8 cellular contexts compared by ENCODE assay signal in the genomic region with DNA sequence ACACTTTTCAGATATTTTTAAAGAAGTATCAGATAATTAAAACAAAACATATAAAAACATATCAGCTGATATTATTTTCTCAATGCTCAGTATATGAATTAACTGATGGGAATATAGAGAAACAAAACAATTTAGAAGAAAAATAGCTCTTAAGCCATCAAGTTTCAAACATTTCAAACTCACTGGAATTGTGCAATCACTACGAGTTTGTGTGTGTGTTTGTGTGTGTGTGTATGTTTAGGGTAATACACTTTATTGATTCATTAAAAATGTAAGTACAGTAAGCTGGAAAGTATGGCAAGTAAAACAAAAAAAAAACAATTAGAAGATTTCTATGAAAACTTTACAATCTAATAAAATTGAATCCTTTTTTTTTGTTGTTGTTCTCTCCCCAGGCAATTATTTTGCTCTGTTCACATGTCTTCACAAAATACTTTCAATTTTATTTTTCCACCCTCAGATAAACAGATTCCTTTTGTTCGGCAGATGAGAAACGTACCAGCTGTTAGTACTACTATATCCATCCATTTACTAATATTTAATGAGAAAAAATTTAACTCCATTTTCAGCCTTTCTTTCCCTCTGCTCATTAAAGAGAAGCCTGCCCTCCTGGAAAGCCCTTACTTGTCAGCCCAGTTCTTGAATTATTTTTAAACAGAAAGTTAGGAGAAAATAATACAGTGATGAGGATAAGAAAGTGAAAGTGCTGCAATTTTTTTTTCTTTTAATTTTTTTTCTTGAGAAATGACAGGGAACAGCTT.
A peak's percentile ranks its signal among the peaks of the same experiment; 100 is the strongest.
DNase-seq lines count a peak whose midpoint lies in the region; ATAC-seq and TF ChIP-seq lines count a peak whose summit lies in the region.

No MANE protein-coding gene starts in this region.

- no peaks in the 10 kb centered on the region for H3K9me3 ChIP-seq in mammary epithelial cell (replicated peaks; ENCODE audit: insufficient read depth, low read length)
- H3K9me3 ChIP-seq in muscle layer of duodenum (ENCODE audit: control insufficient read depth in 1 of 2, low read length in 2 of 2): no peaks in the 10 kb centered on the region

- peak overlapping the region in 1 of 3 donors; percentile 22 for H3K4me3 Mint-ChIP-seq in T-cell

- dilution Hi-C loops in mammary epithelial cell (cut with HindIII; ENCODE audit: low sequenced_read_pairs): no loop called here

- H3K79me2 ChIP-seq in ACC112 (ENCODE audit: control insufficient read depth, insufficient read depth, low read length, unreplicated experiment) (no peaks in the 10 kb centered on the region), mammary epithelial cell (ENCODE audit: insufficient read depth, low read length) (no peaks in the 10 kb centered on the region)

- CTCF ChIA-PET in mammary epithelial cell (lab: Charles Lee; ENCODE audit: low non-redundant PET): no interaction called here
- CTCF ChIA-PET in T-cell (lab: Charles Lee): no interaction called here

- H3K4me3 ChIP-seq in ACC112 (ENCODE audit: low read depth, low read length) (peak overlapping the region; percentile 74), mammary epithelial cell (replicated peaks in 1 of 3; ENCODE audit: insufficient read depth in 1 of 3, low read depth in 2 of 3, low read length in 3 of 3) (peak overlapping the region; percentile 4 to 50 (median 37)), muscle layer of duodenum (ENCODE audit: low read depth in 1 of 2, low read length in 2 of 2) (peak overlapping the region; percentile 31 to 43)

- H3K4me2 ChIP-seq in mammary epithelial cell (ENCODE audit: insufficient read depth, low read depth, low read length): peak overlapping the region; percentile 91

- no peak for TF ChIP-seq CTCF in mammary epithelial cell (conservative IDR thresholded peaks at IDR 0.05 in 1 of 2, IDR thresholded peaks at IDR 0.05 in 1 of 2; ENCODE audit: extremely low read depth in 1 of 2, insufficient read depth in 1 of 2, low read depth in 1 of 2, low read length in 2 of 2)

- H3K4me1 ChIP-seq in ACC112 (ENCODE audit: control insufficient read depth, insufficient read depth, low read length, unreplicated experiment) (peaks cover 43% of the 10 kb centered on the region), mammary epithelial cell (ENCODE audit: insufficient read depth, low read length) (peaks cover 13% of the 10 kb centered on the region), muscle layer of duodenum (ENCODE audit: control insufficient read depth in 1 of 2, insufficient read depth in 2 of 2, low read length in 2 of 2) (peaks cover 4 to 7% of the 10 kb centered on the region in 2 donors)

- H3K27me3 ChIP-seq in ACC112 (ENCODE audit: insufficient read depth, low read length): no peaks in the 10 kb centered on the region
- no peaks in the 10 kb centered on the region for H3K27me3 ChIP-seq in mammary epithelial cell (ENCODE audit: insufficient read depth, low read length)
- H3K27me3 ChIP-seq in muscle layer of duodenum (ENCODE audit: low read depth, low read length): no peaks in the 10 kb centered on the region

- DNase-seq in mammary epithelial cell (no peak), T-cell (no peak), NCI-H2227 treated with DMSO at 0.1 percent for 48 hours (lab: John Stamatoyannopoulos, UW) (no peak), NOMO-1 (lab: John Stamatoyannopoulos, UW; ENCODE audit: unreplicated experiment in 2 of 2) (no peak)
- DNase-seq in activated effector memory CD4-positive, alpha-beta T cell treated with Interleukin-2 at 50 U/mL for 16 hours: no peak

- H3K27ac ChIP-seq in ACC112 (ENCODE audit: low read depth, low read length) (peak overlapping the region; percentile 68), mammary epithelial cell (ENCODE audit: insufficient read depth, low read depth, low read length) (peak overlapping the region; percentile 51), muscle layer of duodenum (ENCODE audit: low read length) (peak overlapping the region; percentile 50)

- H3K27ac Mint-ChIP-seq in T-cell: no peak overlapping the region

- H3K36me3 Mint-ChIP-seq in T-cell: no peaks in the 10 kb centered on the region

- H3K9me3 Mint-ChIP-seq in T-cell: no peaks in the 10 kb centered on the region

- intact Hi-C loops in mammary epithelial cell (cut with micrococcal nuclease): loop anchor here (1.0 to 5.0 kb wide), 4 partner anchors 38 to 398 kb away; no protein-coding TSS in a partner anchor

- peaks cover 3 to 8% (median 6%) of the 10 kb centered on the region in 3 donors for H3K4me1 Mint-ChIP-seq in T-cell

- 0% methylated on average over 3 of the region's 3 CpGs for WGBS in mammary epithelial cell (ENCODE audit: low coverage, missing lambda C conversion rate)

- no peaks in the 10 kb centered on the region for H4K20me1 ChIP-seq in mammary epithelial cell (ENCODE audit: insufficient read depth, low read length)

- no peaks in the 10 kb centered on the region for H3K27me3 Mint-ChIP-seq in T-cell

- POLR2A ChIA-PET in T-cell (lab: Charles Lee): no interaction called here

- no peak for TF ChIP-seq EP300 in Ishikawa (IDR thresholded peaks at IDR 0.05; ENCODE audit: borderline replicate concordance)

- no peak for ATAC-seq in T-cell (replicated peaks in 1 of 4)

- no peak for TF ChIP-seq RAD21 in Ishikawa (IDR thresholded peaks at IDR 0.05; ENCODE audit: low read depth)

- no peak overlapping the region for H3K9ac ChIP-seq in mammary epithelial cell (ENCODE audit: insufficient read depth, low read length)

- in situ Hi-C loops in mammary epithelial cell (cut with MboI; ENCODE audit: low sequenced_read_pairs in 2 of 2): no loop called here

- no peaks in the 10 kb centered on the region for H3K36me3 ChIP-seq in ACC112 (ENCODE audit: insufficient read depth, low read length)
- H3K36me3 ChIP-seq in mammary epithelial cell (ENCODE audit: insufficient read depth, low read length): no peaks in the 10 kb centered on the region
- H3K36me3 ChIP-seq in muscle layer of duodenum (ENCODE audit: control insufficient read depth in 1 of 2, insufficient read depth in 2 of 2, low read length in 2 of 2): no peaks in the 10 kb centered on the region

- BruUV-seq in mammary epithelial cell (replicated peaks; lab: Mats Ljungman, UMichigan): no TSS peak

- peak overlapping the region; percentile 28 for H2AFZ ChIP-seq in ACC112 (ENCODE audit: low read length, unreplicated experiment)
- H2AFZ ChIP-seq in mammary epithelial cell (ENCODE audit: low read depth, low read length): peak overlapping the region; percentile 39

TF ChIP-seq in Ishikawa, 13 proteins besides CTCF, POLR2A, EP300 and RAD21:
- TF ChIP-seq FOXM1 (IDR thresholded peaks at IDR 0.05; ENCODE audit: borderline replicate concordance, low read depth) (no peak), CEBPB (IDR thresholded peaks at IDR 0.05) (peak; percentile 27; the same call in 1 of the 2 replicates)
